In genomic region chr19:18996796-18997394, GRCh38 we compare ENCODE assay signal across 20 cellular contexts. TPM values are rescaled to one million over a fixed set of nuclear protein-coding genes. Genes with fewer than 3 reads are reported as not detected.
A peak's percentile ranks its signal among the peaks of the same experiment; 100 is the strongest.
DNase-seq lines count a peak whose midpoint lies in the region; ATAC-seq and TF ChIP-seq lines count a peak whose summit lies in the region.
"Had no signal": no experiment of that assay in that cellular context is flagged by ENCODE, and none has a peak within 500 bp of the region (broad histone marks: within the 10 kb centered on the region; RNA-seq: fewer than 3 reads in every experiment).

No MANE protein-coding gene starts in this region.

- no peak overlapping the region for H4K91ac ChIP-seq in H9 (ENCODE audit: insufficient read length, low read depth, low read length)

- H2BK12ac ChIP-seq in H9 (ENCODE audit: insufficient read length, low read depth, low read length), result no peak overlapping the region

- H3K27ac Mint-ChIP-seq in H9 (peak overlapping the region in 1 of 3 experiments; percentile 94; a peak in 2 of 7 replicates), brain (peak overlapping the region; percentile 31 to 92 (median 65))

- no peak overlapping the region for H3K4me2 ChIP-seq in BLaER1
- H3K4me2 ChIP-seq in H9 (ENCODE audit: insufficient read depth, insufficient read length, low read length), result no peak overlapping the region

- intact Hi-C loops in sigmoid colon (cut with DNase I), result no loop called here

- no peaks in the 10 kb centered on the region for H3K79me2 ChIP-seq in H9 (ENCODE audit: insufficient read depth, low read length)

- no peaks in the 10 kb centered on the region; the same call in 1 of the 2 replicates for H3K27me3 Mint-ChIP-seq in H9 (ENCODE audit: low read depth)
- no peaks in the 10 kb centered on the region for H3K27me3 Mint-ChIP-seq in brain

- no peaks in the 10 kb centered on the region for H3K9me3 ChIP-seq in BLaER1
- H3K9me3 ChIP-seq in H9 (ENCODE audit: control insufficient read depth, low read depth, low read length), result no peaks in the 10 kb centered on the region
- no peaks in the 10 kb centered on the region for H3K9me3 ChIP-seq in sigmoid colon
- H3K9me3 ChIP-seq: BLaER1 treated with 17β-estradiol and CSF1 and Interleukin-3, amounts not matched to agents 10 nM and 100 nM had no signal

- peaks cover 45 to 74% (median 68%) of the 10 kb centered on the region in 3 experiments; a peak in 6 of 7 replicates for H3K36me3 Mint-ChIP-seq in H9 (ENCODE audit: insufficient read depth in 1 of 3, low read depth in 3 of 3)
- peaks cover 72% of the 10 kb centered on the region for H3K36me3 Mint-ChIP-seq in brain

- no CpG with 5 or more reads among the region's 6 CpGs for WGBS in H9 (ENCODE audit: extremely low coverage, insufficient read length, low lambda C conversion rate)
- 82 to 85% methylated on average over 6 of the region's 6 CpGs for WGBS in sigmoid colon, 2 donors

- H4K20me1 ChIP-seq in BLaER1 (peaks cover 69% of the 10 kb centered on the region), H9 (ENCODE audit: control insufficient read depth, insufficient read depth, insufficient read length) (no peaks in the 10 kb centered on the region)

- H3K36me3 ChIP-seq in BLaER1 (peaks cover 89% of the 10 kb centered on the region), sigmoid colon (peaks cover 9 to 84% (median 35%) of the 10 kb centered on the region in 4 donors)

- H3K27ac ChIP-seq in BLaER1 (peak overlapping the region; percentile 13; the same call in 1 of the 2 replicates), H9 (ENCODE audit: insufficient read length, low read depth, low read length) (no peak overlapping the region), sigmoid colon (no peak overlapping the region)
- H3K27ac ChIP-seq: BLaER1 treated with 17β-estradiol and CSF1 and Interleukin-3, amounts not matched to agents 10 nM and 100 nM had no signal

- TF ChIP-seq POLR2A in sigmoid colon (IDR thresholded peaks at IDR 0.05), result no peak

- DNase-seq in H9, result no peak
- DNase-seq in left kidney (ENCODE audit: low read depth, low spot score), result peak; percentile 14
- no peak for DNase-seq in SW 1271 (lab: John Stamatoyannopoulos, UW)
- no peak for DNase-seq in NCI-H226
- DNase-seq in sigmoid colon, result no peak
- DNase-seq: DMS 273 treated with DMSO at 0.1 percent for 48 hours, DND-41, HCEC 1CT, NCI-H1105 treated with DMSO at 0.1 percent for 48 hours, NCI-H1694, NCI-H2081 treated with DMSO at 0.1 percent for 48 hours, NCI-H510A, NCI-H748 treated with DMSO at 0.1 percent for 48 hours, OCI-M1, SIG-M5 had no signal

- TF ChIP-seq CTCF in H9 (conservative IDR thresholded peaks at IDR 0.05) (no peak), brain (conservative IDR thresholded peaks at IDR 0.05) (no peak), sigmoid colon (IDR thresholded peaks at IDR 0.05) (no peak)

- H3K4me1 ChIP-seq in BLaER1, result peaks cover 43% of the 10 kb centered on the region
- no peaks in the 10 kb centered on the region for H3K4me1 ChIP-seq in H9 (ENCODE audit: insufficient read depth, low read length)
- H3K4me1 ChIP-seq in sigmoid colon, result no peaks in the 10 kb centered on the region

- no peak overlapping the region for H3K18ac ChIP-seq in H9 (ENCODE audit: insufficient read length, low read depth, low read length)

- H3K4me3 Mint-ChIP-seq in H9 (no peak overlapping the region), brain (no peak overlapping the region)

- no peaks in the 10 kb centered on the region for H3K23me2 ChIP-seq in H9 (ENCODE audit: insufficient read length, low read depth, low read length, poor library complexity, severe bottlenecking)

- no peak overlapping the region for H2BK120ac ChIP-seq in H9 (ENCODE audit: low read depth, low read length, poor library complexity, severe bottlenecking)

- no peak overlapping the region for H2AK5ac ChIP-seq in H9 (ENCODE audit: insufficient read length, low read length)

- ATAC-seq in esophagus mucosa, result no peak
- ATAC-seq: SK-N-SH treated with all-trans-retinoic acid at 6 μM for 48 hours had no signal

- H3K79me1 ChIP-seq in H9 (ENCODE audit: insufficient read depth, low read depth, low read length, poor library complexity, severe bottlenecking), result no peaks in the 10 kb centered on the region

- H3K56ac ChIP-seq in H9 (ENCODE audit: insufficient read length, low read depth, low read length), result no peak overlapping the region

- H3T11ph ChIP-seq in H9 (ENCODE audit: low read length), result no peak overlapping the region

- H3K4me1 Mint-ChIP-seq in H9, result peaks cover 8 to 20% of the 10 kb centered on the region in 2 experiments
- peaks cover 45% of the 10 kb centered on the region for H3K4me1 Mint-ChIP-seq in brain

- no peak overlapping the region for H3K9ac ChIP-seq in BLaER1
- no peak overlapping the region for H3K9ac ChIP-seq in H9 (ENCODE audit: extremely low read depth, insufficient read length, low read length)

- H3K4ac ChIP-seq in H9 (ENCODE audit: low read depth, low read length), result no peak overlapping the region

- no peak overlapping the region for H3K23ac ChIP-seq in H9 (ENCODE audit: insufficient read length, low read depth, low read length)

- H4K5ac ChIP-seq in H9 (ENCODE audit: insufficient read length, low read depth, low read length), result no peak overlapping the region

- no peaks in the 10 kb centered on the region for H3K9me3 Mint-ChIP-seq in H9
- peaks cover 0 to 6% (median 0%) of the 10 kb centered on the region in 5 experiments for H3K9me3 Mint-ChIP-seq in brain

- no peak overlapping the region for H4K8ac ChIP-seq in H9 (replicated peaks; ENCODE audit: insufficient read length, low read depth, low read length)

- H2BK20ac ChIP-seq in H9 (ENCODE audit: low read depth, low read length, poor library complexity, severe bottlenecking), result no peak overlapping the region

- H3K14ac ChIP-seq in H9 (ENCODE audit: insufficient read depth, low read length), result peak overlapping the region; percentile 31; the same call in 1 of the 2 replicates

- H2AFZ ChIP-seq in H9 (ENCODE audit: low read length), result no peak overlapping the region

- H2BK15ac ChIP-seq in H9 (ENCODE audit: low read depth, low read length), result no peak overlapping the region

- H3K4me3 ChIP-seq in BLaER1 (no peak overlapping the region), sigmoid colon (no peak overlapping the region)
- H3K4me3 ChIP-seq: BLaER1 treated with 17β-estradiol and CSF1 and Interleukin-3, amounts not matched to agents 10 nM and 100 nM had no signal

- no peak overlapping the region for H2BK5ac ChIP-seq in H9 (ENCODE audit: insufficient read length, low read length)

- TF ChIP-seq EP300 in sigmoid colon (IDR thresholded peaks at IDR 0.05), result no peak

- H3K27me3 ChIP-seq in BLaER1 (no peaks in the 10 kb centered on the region), H9 (ENCODE audit: insufficient read depth, low read length) (no peaks in the 10 kb centered on the region), sigmoid colon (no peaks in the 10 kb centered on the region)
- H3K27me3 ChIP-seq: BLaER1 treated with 17β-estradiol and CSF1 and Interleukin-3, amounts not matched to agents 10 nM and 100 nM had no signal

RNA-seq across cellular contexts. Expression of gene SUGP2, which starts 36.4 kb away (rescaled TPM):
- total RNA-seq in H9 (2021) (95.2 and 102 TPM in 2 replicates), esophagus mucosa (26.1 TPM), sigmoid colon (10 to 100 TPM; 25.0 to 82.3 (median 33.2) TPM)
- polyA plus RNA-seq in brain (ENCODE audit: insufficient read depth, low read depth, low replicate concordance) (59.2 TPM), sigmoid colon (10 to 100 TPM in 1 of 3 donors, 1 to 10 TPM in 2; 7.8 to 45.8 (median 9.0) TPM)

RNA-seq across cellular contexts. Expression of gene ARMC6, which starts 36.5 kb away (rescaled TPM):
- total RNA-seq in H9 (2021) (66.5 and 69.0 TPM in 2 replicates), esophagus mucosa (19.8 TPM), sigmoid colon (10 to 100 TPM; 11.4 to 21.7 (median 13.5) TPM)
- polyA plus RNA-seq in brain (ENCODE audit: insufficient read depth, low read depth, low replicate concordance) (39.3 TPM), sigmoid colon (10 to 100 TPM; 15.6 to 23.5 (median 20.3) TPM)

RNA-seq across cellular contexts. Expression of gene HOMER3, which starts 55.9 kb away (rescaled TPM):
- total RNA-seq in H9 (2021) (19.6 and 20.2 TPM in 2 replicates), esophagus mucosa (14.1 TPM), sigmoid colon (10 to 100 TPM; 15.7 to 36.3 (median 31.8) TPM)
- polyA plus RNA-seq in brain (ENCODE audit: insufficient read depth, low read depth, low replicate concordance) (35.0 TPM), sigmoid colon (10 to 100 TPM in 1 of 3 donors, 1 to 10 TPM in 2; 6.2 to 22.8 (median 6.6) TPM)
